8 cellular contexts compared by ENCODE assay signal in genomic region chr9:131739988-131740648, GRCh38. TPM values are rescaled to one million over a fixed set of nuclear protein-coding genes. Genes with fewer than 3 reads are reported as not detected.
DNase-seq lines count a peak whose midpoint lies in the region; ATAC-seq and TF ChIP-seq lines count a peak whose summit lies in the region.

RAPGEF1 (minus strand) TSS chr9:131740076; CDS start chr9:131739830, 246 bp downstream.

- intact Hi-C loops in CD14-positive monocyte (cut with micrococcal nuclease): loop anchor here (2.0 to 10.0 kb wide), 7 partner anchors 38 to 465 kb away; partner anchors contain the start of genes POMT1 (in 2 of the 2) and FAM78A (in 1 of the 2)
- intact Hi-C loops in MCF 10A (cut with micrococcal nuclease): loop anchor here (1.0 to 10.0 kb wide), 3 partner anchors 132 to 235 kb away; partner anchors contain the start of gene POMT1

- CTCF ChIA-PET in MCF 10A (lab: Yijun Ruan, JAX): interaction anchor here (0.5 to 14.3 kb wide), 34 partner anchors 9 to 1581 kb away, joined by 3 to 151 read pairs (median 4); no protein-coding TSS in a partner anchor

- H3K9me3 Mint-ChIP-seq in CD14-positive monocyte (peaks cover 0 to 2% (median 0%) of the 10 kb centered on the region in 7 donors), MCF 10A (ENCODE audit: unreplicated experiment) (no peaks in the 10 kb centered on the region)

- no TSS peak for BruUV-seq in MCF 10A (replicated peaks; lab: Mats Ljungman, UMichigan)

- POLR2A ChIA-PET in MCF 10A (lab: Yijun Ruan, JAX): interaction anchor here (0.8 to 3.0 kb wide), 6 partner anchors 10 to 131 kb away, joined by 3 to 20 read pairs (median 10); no protein-coding TSS in a partner anchor

- DNase-seq in CD14-positive monocyte (ENCODE audit: low spot score) (peak; percentile 73), HuH-7.5 (ENCODE audit: low spot score) (peak; percentile 89), UCSD-AML1 (lab: John Stamatoyannopoulos, UW; ENCODE audit: unreplicated experiment) (peak; percentile 75), MCF 10A (ENCODE audit: unreplicated experiment) (peak; percentile 42), iris pigment epithelial cell (ENCODE audit: low read depth) (peak; percentile 23), COLO829 (ENCODE audit: low spot score) (no peak)
- DNase-seq in stimulated activated CD4-positive, alpha-beta T cell treated with anti-CD3 and anti-CD28 coated beads, Interleukin-12 subunit alpha, Interleukin-12 subunit beta, amount 100 ng/mL, for 48 hours (ENCODE audit: low read depth in 2 of 3, low spot score in 1 of 3): peak; percentile 68 to 83 (median 83)

- H3K27me3 Mint-ChIP-seq in CD14-positive monocyte (ENCODE audit: low read depth in 3 of 3) (peaks cover 0 to 5% (median 0%) of the 10 kb centered on the region in 3 donors), MCF 10A (ENCODE audit: insufficient read depth, unreplicated experiment) (no peaks in the 10 kb centered on the region)

- H3K27ac Mint-ChIP-seq in CD14-positive monocyte (peak within 1 kb of the TSS; percentile 84 to 95 (median 90)), MCF 10A (ENCODE audit: low read depth, unreplicated experiment) (peak within 1 kb of the TSS; percentile 82)

- H3K4me1 Mint-ChIP-seq in CD14-positive monocyte (peaks cover 61% of the 10 kb centered on the region), MCF 10A (ENCODE audit: insufficient read depth, unreplicated experiment) (peaks cover 18% of the 10 kb centered on the region)

- H3K4me3 Mint-ChIP-seq in CD14-positive monocyte (peak within 1 kb of the TSS; percentile 97 to 98), MCF 10A (ENCODE audit: unreplicated experiment) (peak within 1 kb of the TSS; percentile 85)

- H3K36me3 Mint-ChIP-seq in CD14-positive monocyte (peaks cover 13 to 33% of the 10 kb centered on the region in 2 donors), MCF 10A (ENCODE audit: insufficient read depth, unreplicated experiment) (no peaks in the 10 kb centered on the region)

- peak; percentile 94 for TF ChIP-seq CTCF in CD14-positive monocyte (IDR thresholded peaks at IDR 0.05)
- TF ChIP-seq CTCF in MCF 10A (IDR thresholded peaks at IDR 0.05; ENCODE audit: unreplicated experiment): peak; percentile 96

- peak; percentile 51 for ATAC-seq in GM19397 (IDR thresholded peaks at IDR 0.05; ENCODE audit: unreplicated experiment)

RNA-seq across cellular contexts. Expression of gene RAPGEF1, which starts in this region (rescaled TPM):
- polyA plus RNA-seq in CD14-positive monocyte: 1 to 10 TPM; 1.7 to 3.0 TPM
- total RNA-seq in MCF 10A (2022): 55.4 and 73.0 TPM in 2 replicates
